28 cellular contexts compared by ENCODE assay signal in genomic region chr17:74918906-74919305, GRCh38. TPM values are rescaled to one million over a fixed set of nuclear protein-coding genes. Genes with fewer than 3 reads are reported as not detected.
"Had no signal": no experiment of that assay in that cellular context is flagged by ENCODE, and none has a peak within 500 bp of the region (broad histone marks: within the 10 kb centered on the region; RNA-seq: fewer than 3 reads in every experiment).

No MANE protein-coding gene starts in this region.

- H3K9me3 Mint-ChIP-seq: activated naive CD4-positive, alpha-beta T cell treated with anti-CD3 and anti-CD28 coated beads, Interleukin-2, amount 50 U/mL, for 72 hours; activated naive CD8-positive, alpha-beta T cell treated with anti-CD3 and anti-CD28 coated beads, Interleukin-2, amount 50 U/mL, for 24 hours; central memory CD8-positive, alpha-beta T cell; T-helper 1 cell treated with Interleukin-12 subunit alpha and Interleukin-12 subunit beta and Interleukin-4 antibody, amounts not matched to agents 30 μg/mL and 1 μg/mL, for 36 hours had no signal

- H3K27ac Mint-ChIP-seq: activated CD8-positive, alpha-beta T cell treated with anti-CD3 and anti-CD28 coated beads, Interleukin-2, amount 10 ng/mL, durations not matched to agents 7 days and 5 days; activated naive CD4-positive, alpha-beta T cell treated with anti-CD3 and anti-CD28 coated beads, Interleukin-2, amount 50 U/mL, for 72 hours; activated naive CD8-positive, alpha-beta T cell treated with anti-CD3 and anti-CD28 coated beads, Interleukin-2, amount 50 U/mL, for 24 hours; T-helper 1 cell treated with Interleukin-12 subunit alpha and Interleukin-12 subunit beta and Interleukin-4 antibody, amounts not matched to agents 30 μg/mL and 1 μg/mL, for 36 hours; WTC11 had no signal

- ATAC-seq: activated CD8-positive, alpha-beta T cell treated with anti-CD3 and anti-CD28 coated beads, Interleukin-2, amount 10 ng/mL, durations not matched to agents 7 days and 5 days; activated naive CD4-positive, alpha-beta T cell treated with anti-CD3 and anti-CD28 coated beads, Interleukin-2, amount 50 U/mL, for 72 hours; SK-N-SH treated with all-trans-retinoic acid at 6 μM for 48 hours had no signal

- H3K4me3 Mint-ChIP-seq: activated CD8-positive, alpha-beta T cell treated with anti-CD3 and anti-CD28 coated beads, Interleukin-2, amount 10 ng/mL, durations not matched to agents 7 days and 5 days; activated naive CD8-positive, alpha-beta T cell treated with anti-CD3 and anti-CD28 coated beads, Interleukin-2, amount 50 U/mL, for 24 hours; brain; central memory CD8-positive, alpha-beta T cell; T-helper 1 cell treated with Interleukin-12 subunit alpha and Interleukin-12 subunit beta and Interleukin-4 antibody, amounts not matched to agents 30 μg/mL and 1 μg/mL, for 36 hours; WTC11 had no signal

- H3K4me3 ChIP-seq: ascending aorta, SJSA1 had no signal

- H3K36me3 Mint-ChIP-seq: activated naive CD4-positive, alpha-beta T cell treated with anti-CD3 and anti-CD28 coated beads, Interleukin-2, amount 50 U/mL, for 72 hours; brain; WTC11 had no signal

- DNase-seq: activated CD4-positive, alpha-beta T cell treated with anti-CD3 and anti-CD28 coated beads, Interleukin-2, amount 50 U/mL, for 4 hours; activated CD4-positive, CD25-positive, alpha-beta regulatory T cell treated with anti-CD3 and anti-CD28 coated beads, Interleukin-2, amount 50 U/mL, for 72 hours; activated CD8-positive, alpha-beta memory T cell treated with anti-CD3 and anti-CD28 coated beads, Interleukin-2, amount 50 U/mL, for 48 hours; activated naive CD4-positive, alpha-beta T cell; activated T-cell treated with anti-CD3 and anti-CD28 coated beads, Interleukin-2, amount 50 U/mL, for 1 hour; amniotic stem cell; Kasumi-1; NCI-H1105 treated with DMSO at 0.1 percent for 48 hours; NCI-H1436 treated with DMSO at 0.1 percent for 48 hours; NCI-H187 treated with DMSO at 0.1 percent for 48 hours; NCI-H2081 treated with DMSO at 0.1 percent for 48 hours; NCI-H2227 treated with DMSO at 0.1 percent for 48 hours; NCI-H446 treated with DMSO at 0.1 percent for 48 hours; NCI-H524 treated with DMSO at 0.1 percent for 48 hours; NCI-H748 treated with DMSO at 0.1 percent for 48 hours; SW 1271 had no signal

- H3K36me3 ChIP-seq: ascending aorta, SJSA1 had no signal

- H3K9me3 ChIP-seq: ascending aorta had no signal

- H3K27ac ChIP-seq: ascending aorta, SJSA1 had no signal

RNA-seq across cellular contexts. Expression of gene USH1G, which starts 4.1 kb away (rescaled TPM):
- total RNA-seq: activated CD8-positive, alpha-beta T cell treated with anti-CD3 and anti-CD28 coated beads, Interleukin-2, amount 10 ng/mL, durations not matched to agents 7 days and 5 days; activated naive CD4-positive, alpha-beta T cell treated with anti-CD3 and anti-CD28 coated beads, Interleukin-2, amount 50 U/mL, for 72 hours; ascending aorta; OCI-LY7; RPMI7951; SJSA1 had no signal

RNA-seq across cellular contexts. Expression of gene OTOP2, which starts 5.2 kb away (rescaled TPM):
- total RNA-seq: activated CD8-positive, alpha-beta T cell treated with anti-CD3 and anti-CD28 coated beads, Interleukin-2, amount 10 ng/mL, durations not matched to agents 7 days and 5 days; activated naive CD4-positive, alpha-beta T cell treated with anti-CD3 and anti-CD28 coated beads, Interleukin-2, amount 50 U/mL, for 72 hours; ascending aorta; OCI-LY7; RPMI7951; SJSA1; WTC11 had no signal

RNA-seq across cellular contexts. Expression of gene OTOP3, which starts 16.8 kb away (rescaled TPM):
- total RNA-seq: activated CD8-positive, alpha-beta T cell treated with anti-CD3 and anti-CD28 coated beads, Interleukin-2, amount 10 ng/mL, durations not matched to agents 7 days and 5 days; activated naive CD4-positive, alpha-beta T cell treated with anti-CD3 and anti-CD28 coated beads, Interleukin-2, amount 50 U/mL, for 72 hours; ascending aorta; OCI-LY7; RPMI7951; SJSA1; WTC11 had no signal

RNA-seq across cellular contexts. Expression of gene FADS6, which starts 25.5 kb away (rescaled TPM):
- total RNA-seq: activated CD8-positive, alpha-beta T cell treated with anti-CD3 and anti-CD28 coated beads, Interleukin-2, amount 10 ng/mL, durations not matched to agents 7 days and 5 days; activated naive CD4-positive, alpha-beta T cell treated with anti-CD3 and anti-CD28 coated beads, Interleukin-2, amount 50 U/mL, for 72 hours; ascending aorta; OCI-LY7; RPMI7951; SJSA1 had no signal
